33 cellular contexts compared by ENCODE assay signal in the genomic region with DNA sequence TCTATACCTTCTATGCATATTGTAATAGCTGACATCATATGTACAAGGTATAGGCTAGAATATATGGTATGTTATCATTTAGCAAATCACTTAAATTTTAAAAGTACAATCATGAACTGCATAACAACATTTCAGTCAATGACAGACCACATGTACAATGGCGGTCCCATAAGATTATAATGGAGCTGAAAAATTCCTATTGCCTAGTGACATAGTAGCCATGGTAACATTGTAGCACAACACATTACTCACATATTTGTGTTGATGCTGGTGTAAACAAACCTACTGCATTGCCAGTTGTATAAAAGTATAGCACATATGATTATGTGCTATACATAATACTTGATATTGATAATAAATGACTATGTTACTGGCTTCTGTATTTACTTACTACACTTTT.
"Had no signal": no experiment of that assay in that cellular context is flagged by ENCODE, and none has a peak within 500 bp of the region (broad histone marks: within the 10 kb centered on the region; RNA-seq: fewer than 3 reads in every experiment).

No MANE protein-coding gene starts in this region.

- H3K4me3 Mint-ChIP-seq: activated CD4-positive, alpha-beta memory T cell treated with anti-CD3 and anti-CD28 coated beads for 36 hours; activated CD4-positive, alpha-beta T cell treated with anti-CD3 and anti-CD28 coated beads for 36 hours; activated CD4-positive, alpha-beta T cell treated with anti-CD3 and anti-CD28 coated beads, Interleukin-2, amount 10 ng/mL, durations not matched to agents 24 days and 14 days; activated CD8-positive, alpha-beta memory T cell treated with anti-CD3 and anti-CD28 coated beads, Interleukin-2, amount 10 ng/mL, durations not matched to agents 7 days and 5 days; activated CD8-positive, alpha-beta T cell treated with anti-CD3 and anti-CD28 coated beads, Interleukin-2, amount 10 ng/mL, durations not matched to agents 7 days and 5 days; activated naive CD4-positive, alpha-beta T cell treated with anti-CD3 and anti-CD28 coated beads, Interleukin-2, amount 10 ng/mL, durations not matched to agents 7 days and 5 days; activated naive CD8-positive, alpha-beta T cell treated with anti-CD3 and anti-CD28 coated beads, Interleukin-2, amount 10 ng/mL, durations not matched to agents 7 days and 5 days; activated T-helper 1 cell treated with anti-CD3 and anti-CD28 coated beads, Interleukin-12 subunit alpha, Interleukin-12 subunit beta, Interleukin-2, Interleukin-4 antibody, amounts not matched to agents 30 ng/mL and 10 ng/mL and 1 ng/mL, durations not matched to agents 14 hours and 24 hours and 36 hours; effector memory CD8-positive, alpha-beta T cell; T-helper 17 cell; T-helper 2 cell treated with Interferon-gamma antibody and Interleukin-4, amounts not matched to agents 5 μg/mL and 100 μg/mL, for 36 hours had no signal

- H3K4me3 ChIP-seq: body of pancreas, esophagus muscularis mucosa had no signal

- H3K27me3 ChIP-seq: body of pancreas, esophagus muscularis mucosa had no signal

- H3K4me1 ChIP-seq: body of pancreas, esophagus muscularis mucosa had no signal

- H3K27ac ChIP-seq: body of pancreas, esophagus muscularis mucosa had no signal

- ATAC-seq: activated CD4-positive, alpha-beta T cell treated with anti-CD3 and anti-CD28 coated beads for 36 hours; activated CD8-positive, alpha-beta memory T cell treated with anti-CD3 and anti-CD28 coated beads, Interleukin-2, amount 10 ng/mL, durations not matched to agents 7 days and 5 days; activated CD8-positive, alpha-beta T cell treated with anti-CD3 and anti-CD28 coated beads, Interleukin-2, amount 10 ng/mL, durations not matched to agents 7 days and 5 days; activated naive CD4-positive, alpha-beta T cell treated with anti-CD3 and anti-CD28 coated beads, Interleukin-2, amount 50 U/mL, for 72 hours; body of pancreas; effector memory CD8-positive, alpha-beta T cell; T-helper 17 cell had no signal

- FAIRE-seq: frontal cortex had no signal

- H3K27me3 Mint-ChIP-seq: activated CD4-positive, alpha-beta memory T cell treated with anti-CD3 and anti-CD28 coated beads for 36 hours; activated CD4-positive, alpha-beta T cell treated with anti-CD3 and anti-CD28 coated beads for 36 hours; effector memory CD8-positive, alpha-beta T cell; T-helper 17 cell had no signal

- H3K4me1 Mint-ChIP-seq: activated CD4-positive, alpha-beta T cell treated with anti-CD3 and anti-CD28 coated beads for 36 hours; activated CD4-positive, alpha-beta T cell treated with anti-CD3 and anti-CD28 coated beads, Interleukin-2, amount 10 ng/mL, durations not matched to agents 24 days and 14 days; activated CD8-positive, alpha-beta memory T cell treated with anti-CD3 and anti-CD28 coated beads, Interleukin-2, amount 10 ng/mL, durations not matched to agents 7 days and 5 days; activated naive CD4-positive, alpha-beta T cell treated with anti-CD3 and anti-CD28 coated beads, Interleukin-2, amount 10 ng/mL, durations not matched to agents 7 days and 5 days; activated naive CD8-positive, alpha-beta T cell treated with anti-CD3 and anti-CD28 coated beads, Interleukin-2, amount 10 ng/mL, durations not matched to agents 7 days and 5 days; T-helper 17 cell had no signal

- H3K36me3 ChIP-seq: esophagus muscularis mucosa had no signal

- H3K9me3 Mint-ChIP-seq: activated CD4-positive, alpha-beta memory T cell treated with anti-CD3 and anti-CD28 coated beads for 36 hours; activated CD4-positive, alpha-beta T cell treated with anti-CD3 and anti-CD28 coated beads, Interleukin-2, amount 10 ng/mL, durations not matched to agents 24 days and 14 days; activated naive CD4-positive, alpha-beta T cell treated with anti-CD3 and anti-CD28 coated beads, Interleukin-2, amount 10 ng/mL, durations not matched to agents 7 days and 5 days; activated naive CD4-positive, alpha-beta T cell treated with anti-CD3 and anti-CD28 coated beads, Interleukin-2, amount 50 U/mL, for 72 hours; activated naive CD8-positive, alpha-beta T cell treated with anti-CD3 and anti-CD28 coated beads, Interleukin-2, amount 10 ng/mL, durations not matched to agents 7 days and 5 days; activated T-helper 1 cell treated with anti-CD3 and anti-CD28 coated beads, Interleukin-12 subunit alpha, Interleukin-12 subunit beta, Interleukin-2, Interleukin-4 antibody, amounts not matched to agents 30 ng/mL and 10 ng/mL and 1 ng/mL, durations not matched to agents 14 hours and 24 hours and 36 hours; effector memory CD8-positive, alpha-beta T cell; T-helper 2 cell treated with Interferon-gamma antibody and Interleukin-4, amounts not matched to agents 5 μg/mL and 100 μg/mL, for 36 hours had no signal

- H3K27ac Mint-ChIP-seq: activated CD4-positive, alpha-beta memory T cell treated with anti-CD3 and anti-CD28 coated beads for 36 hours; activated CD4-positive, alpha-beta T cell treated with anti-CD3 and anti-CD28 coated beads for 36 hours; activated CD4-positive, alpha-beta T cell treated with anti-CD3 and anti-CD28 coated beads, Interleukin-2, amount 10 ng/mL, durations not matched to agents 24 days and 14 days; activated CD8-positive, alpha-beta memory T cell treated with anti-CD3 and anti-CD28 coated beads, Interleukin-2, amount 10 ng/mL, durations not matched to agents 7 days and 5 days; activated CD8-positive, alpha-beta T cell treated with anti-CD3 and anti-CD28 coated beads, Interleukin-2, amount 10 ng/mL, durations not matched to agents 7 days and 5 days; activated naive CD4-positive, alpha-beta T cell treated with anti-CD3 and anti-CD28 coated beads, Interleukin-2, amount 10 ng/mL, durations not matched to agents 7 days and 5 days; activated naive CD4-positive, alpha-beta T cell treated with anti-CD3 and anti-CD28 coated beads, Interleukin-2, amount 50 U/mL, for 72 hours; activated naive CD8-positive, alpha-beta T cell treated with anti-CD3 and anti-CD28 coated beads, Interleukin-2, amount 10 ng/mL, durations not matched to agents 7 days and 5 days; activated T-helper 1 cell treated with anti-CD3 and anti-CD28 coated beads, Interleukin-12 subunit alpha, Interleukin-12 subunit beta, Interleukin-2, Interleukin-4 antibody, amounts not matched to agents 30 ng/mL and 10 ng/mL and 1 ng/mL, durations not matched to agents 14 hours and 24 hours and 36 hours; effector memory CD8-positive, alpha-beta T cell; T-helper 17 cell; T-helper 2 cell treated with Interferon-gamma antibody and Interleukin-4, amounts not matched to agents 5 μg/mL and 100 μg/mL, for 36 hours had no signal

- H3K36me3 Mint-ChIP-seq: activated CD4-positive, alpha-beta memory T cell treated with anti-CD3 and anti-CD28 coated beads for 36 hours; activated CD8-positive, alpha-beta memory T cell treated with anti-CD3 and anti-CD28 coated beads, Interleukin-2, amount 10 ng/mL, durations not matched to agents 7 days and 5 days; activated naive CD4-positive, alpha-beta T cell treated with anti-CD3 and anti-CD28 coated beads, Interleukin-2, amount 10 ng/mL, durations not matched to agents 7 days and 5 days; activated naive CD4-positive, alpha-beta T cell treated with anti-CD3 and anti-CD28 coated beads, Interleukin-2, amount 50 U/mL, for 72 hours; activated naive CD8-positive, alpha-beta T cell treated with anti-CD3 and anti-CD28 coated beads, Interleukin-2, amount 10 ng/mL, durations not matched to agents 7 days and 5 days had no signal

- DNase-seq: activated CD4-positive, alpha-beta memory T cell treated with anti-CD3 and anti-CD28 coated beads for 36 hours; activated CD4-positive, alpha-beta T cell treated with anti-CD3 and anti-CD28 coated beads for 36 hours; activated CD4-positive, alpha-beta T cell treated with anti-CD3 and anti-CD28 coated beads, Interleukin-2, amount 10 ng/mL, durations not matched to agents 24 days and 14 days; activated CD4-positive, CD25-positive, alpha-beta regulatory T cell; activated CD4-positive, CD25-positive, alpha-beta regulatory T cell treated with anti-CD3 and anti-CD28 coated beads, Interleukin-2, amount 50 U/mL, for 72 hours; activated CD8-positive, alpha-beta memory T cell treated with anti-CD3 and anti-CD28 coated beads, Interleukin-2, amount 10 ng/mL, durations not matched to agents 7 days and 5 days; activated CD8-positive, alpha-beta memory T cell treated with anti-CD3 and anti-CD28 coated beads, Interleukin-2, amount 50 U/mL, for 4 hours; activated CD8-positive, alpha-beta T cell treated with anti-CD3 and anti-CD28 coated beads, Interleukin-2, amount 10 ng/mL, durations not matched to agents 7 days and 5 days; activated gamma-delta T cell; activated naive CD4-positive, alpha-beta T cell; activated naive CD4-positive, alpha-beta T cell treated with anti-CD3 and anti-CD28 coated beads, Interleukin-2, amount 10 ng/mL, durations not matched to agents 7 days and 5 days; activated naive CD8-positive, alpha-beta T cell treated with anti-CD3 and anti-CD28 coated beads, Interleukin-2, amount 10 ng/mL, durations not matched to agents 7 days and 5 days; activated T-cell treated with anti-CD3 and anti-CD28 coated beads, Interleukin-2, amount 50 U/mL, for 1 hour; activated T-cell treated with anti-CD3 and anti-CD28 coated beads, Interleukin-2, amount 50 U/mL, for 48 hours; amniotic stem cell; anterior cingulate cortex; body of pancreas; caudate nucleus; cortex of kidney; dermis blood vessel endothelial cell; effector CD4-positive, alpha-beta T cell; effector memory CD8-positive, alpha-beta T cell; erythroblast; foreskin fibroblast; head of caudate nucleus; T-helper 1 cell; T-helper 17 cell; T1000 had no signal

- H3K9me3 ChIP-seq: body of pancreas, esophagus muscularis mucosa had no signal
